11 cellular contexts compared by ENCODE assay signal in the genomic region with DNA sequence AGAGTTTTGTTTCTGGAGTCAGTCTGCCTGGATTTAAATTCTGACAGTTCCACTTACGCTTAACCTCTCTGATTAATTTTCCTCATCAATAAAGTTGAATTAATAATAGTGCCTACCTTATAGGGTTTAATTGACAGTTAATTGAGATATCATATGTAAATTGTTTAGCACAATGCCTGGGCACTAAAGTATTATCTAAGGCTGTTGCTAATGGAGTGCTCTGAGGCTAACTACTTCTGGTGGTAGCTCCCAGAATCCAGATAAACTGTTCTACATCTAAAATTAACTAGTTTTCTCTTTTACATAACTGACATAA. TPM values are rescaled to one million over a fixed set of nuclear protein-coding genes. Genes with fewer than 3 reads are reported as not detected.
DNase-seq lines count a peak whose midpoint lies in the region; ATAC-seq, FAIRE-seq and TF ChIP-seq lines count a peak whose summit lies in the region.
"Had no signal": no experiment of that assay in that cellular context is flagged by ENCODE, and none has a peak within 500 bp of the region (broad histone marks: within the 10 kb centered on the region; RNA-seq: fewer than 3 reads in every experiment).

No MANE protein-coding gene starts in this region.

- peak overlapping the region; percentile 69 for H3K4me3 Mint-ChIP-seq in activated CD8-positive, alpha-beta memory T cell treated with anti-CD3 and anti-CD28 coated beads, Interleukin-2, amount 10 ng/mL, durations not matched to agents 7 days and 5 days
- H3K4me3 Mint-ChIP-seq in activated T-helper 17 cell treated with anti-CD3 and anti-CD28 coated beads, Interleukin-2, amount 50 U/mL, for 72 hours, result peak overlapping the region; percentile 54
- H3K4me3 Mint-ChIP-seq: nephron progenitor cell had no signal

- H3K9me3 Mint-ChIP-seq in activated CD8-positive, alpha-beta memory T cell treated with anti-CD3 and anti-CD28 coated beads, Interleukin-2, amount 10 ng/mL, durations not matched to agents 7 days and 5 days (ENCODE audit: low read depth), result peaks cover 15% of the 10 kb centered on the region
- peaks cover 7% of the 10 kb centered on the region for H3K9me3 Mint-ChIP-seq in activated T-helper 17 cell treated with anti-CD3 and anti-CD28 coated beads, Interleukin-2, amount 50 U/mL, for 72 hours

- CTCF ChIA-PET in activated CD8-positive, alpha-beta memory T cell treated with anti-CD3 and anti-CD28 coated beads, Interleukin-2, amount 10 ng/mL, durations not matched to agents 7 days and 5 days (lab: Charles Lee), result interaction anchor here (1.1 kb wide), 1 partner anchor 22 kb away, joined by 3 read pairs; no protein-coding TSS in a partner anchor

- H3K4me3 ChIP-seq in keratinocyte (ENCODE audit: control insufficient read depth in 2 of 3, extremely low read depth in 1 of 3, insufficient read depth in 2 of 3, low read depth in 1 of 3, low read length in 3 of 3), result peak overlapping the region in 1 of 3 experiments; percentile 25

- peak overlapping the region; percentile 24 for H3K9ac ChIP-seq in keratinocyte (ENCODE audit: control insufficient read depth, extremely low read depth, insufficient read depth, low read length)

- H3K27ac ChIP-seq in keratinocyte (ENCODE audit: control insufficient read depth, insufficient read depth, low read length) (peak overlapping the region; percentile 63), temporal lobe (ENCODE audit: low read depth, low read length) (peak overlapping the region; percentile 62)

- TF ChIP-seq CTCF in keratinocyte (optimal IDR thresholded peaks at IDR 0.05 in 1 of 3, IDR thresholded peaks at IDR 0.05 in 1 of 3, conservative IDR thresholded peaks at IDR 0.05 in 1 of 3; ENCODE audit: extremely low read depth in 1 of 3, insufficient read depth in 2 of 3, low read length in 3 of 3), result no peak

- no peak for ATAC-seq in activated CD8-positive, alpha-beta memory T cell treated with anti-CD3 and anti-CD28 coated beads, Interleukin-2, amount 10 ng/mL, durations not matched to agents 7 days and 5 days
- no peak for ATAC-seq in activated T-helper 17 cell treated with anti-CD3 and anti-CD28 coated beads, Interleukin-2, amount 50 U/mL, for 72 hours (replicated peaks)
- ATAC-seq in GM19035 (IDR thresholded peaks at IDR 0.05; ENCODE audit: unreplicated experiment) (no peak), HG03469 (IDR thresholded peaks at IDR 0.05; ENCODE audit: unreplicated experiment) (no peak)

- H3K36me3 ChIP-seq in keratinocyte (ENCODE audit: control insufficient read depth in 2 of 2, extremely low read depth in 1 of 2, insufficient read depth in 2 of 2, low read length in 2 of 2), result peaks cover 4 to 9% of the 10 kb centered on the region in 2 experiments

- peaks cover 84% of the 10 kb centered on the region for H3K79me2 ChIP-seq in keratinocyte (ENCODE audit: control insufficient read depth, insufficient read depth, low read length)

- no peaks in the 10 kb centered on the region for H3K9me1 ChIP-seq in keratinocyte (ENCODE audit: control insufficient read depth, extremely low read depth, insufficient read depth, low read length)

- peaks cover 29% of the 10 kb centered on the region for H3K4me1 Mint-ChIP-seq in activated CD8-positive, alpha-beta memory T cell treated with anti-CD3 and anti-CD28 coated beads, Interleukin-2, amount 10 ng/mL, durations not matched to agents 7 days and 5 days
- peaks cover 19% of the 10 kb centered on the region for H3K4me1 Mint-ChIP-seq in activated T-helper 17 cell treated with anti-CD3 and anti-CD28 coated beads, Interleukin-2, amount 50 U/mL, for 72 hours
- H3K4me1 Mint-ChIP-seq: nephron progenitor cell had no signal

- H3K9me3 ChIP-seq in keratinocyte (ENCODE audit: control insufficient read depth, low read depth, low read length), result peaks cover 3% of the 10 kb centered on the region

- dilution Hi-C loops in keratinocyte (cut with MboI; ENCODE audit: extremely low pct_ligation_motif_present, low sequenced_read_pairs), result no loop called here

- FAIRE-seq in keratinocyte (lab: Jason Lieb, UNC), result no peak

- peak overlapping the region; percentile 76 for H3K4me2 ChIP-seq in keratinocyte (ENCODE audit: control insufficient read depth, extremely low read depth, insufficient read depth, low read depth, low read length)

- peaks cover 11% of the 10 kb centered on the region for H3K4me1 ChIP-seq in keratinocyte (ENCODE audit: control insufficient read depth, extremely low read depth, insufficient read depth, low read length)

- H3K27me3 Mint-ChIP-seq in activated CD8-positive, alpha-beta memory T cell treated with anti-CD3 and anti-CD28 coated beads, Interleukin-2, amount 10 ng/mL, durations not matched to agents 7 days and 5 days, result no peaks in the 10 kb centered on the region
- H3K27me3 Mint-ChIP-seq in activated T-helper 17 cell treated with anti-CD3 and anti-CD28 coated beads, Interleukin-2, amount 50 U/mL, for 72 hours, result no peaks in the 10 kb centered on the region

- peaks cover 36% of the 10 kb centered on the region for H3K36me3 Mint-ChIP-seq in activated CD8-positive, alpha-beta memory T cell treated with anti-CD3 and anti-CD28 coated beads, Interleukin-2, amount 10 ng/mL, durations not matched to agents 7 days and 5 days
- peaks cover 37% of the 10 kb centered on the region for H3K36me3 Mint-ChIP-seq in activated T-helper 17 cell treated with anti-CD3 and anti-CD28 coated beads, Interleukin-2, amount 50 U/mL, for 72 hours (ENCODE audit: low read depth)

- no peaks in the 10 kb centered on the region for H4K20me1 ChIP-seq in keratinocyte (ENCODE audit: control insufficient read depth, extremely low read depth, insufficient read depth, low read length)

- no peak overlapping the region for H2AFZ ChIP-seq in keratinocyte (ENCODE audit: control insufficient read depth, low read length)

- peak overlapping the region; percentile 81 for H3K27ac Mint-ChIP-seq in activated CD8-positive, alpha-beta memory T cell treated with anti-CD3 and anti-CD28 coated beads, Interleukin-2, amount 10 ng/mL, durations not matched to agents 7 days and 5 days
- peak overlapping the region; percentile 22 for H3K27ac Mint-ChIP-seq in activated T-helper 17 cell treated with anti-CD3 and anti-CD28 coated beads, Interleukin-2, amount 50 U/mL, for 72 hours
- H3K27ac Mint-ChIP-seq: nephron progenitor cell had no signal

- H3K27me3 ChIP-seq in keratinocyte (ENCODE audit: control insufficient read depth, extremely low read depth, insufficient read depth, low read length), result no peaks in the 10 kb centered on the region
- H3K27me3 ChIP-seq: MG63 had no signal

- DNase-seq in activated CD8-positive, alpha-beta memory T cell treated with anti-CD3 and anti-CD28 coated beads, Interleukin-2, amount 10 ng/mL, durations not matched to agents 7 days and 5 days, result no peak
- no peak for DNase-seq in activated CD8-positive, alpha-beta memory T cell treated with anti-CD3 and anti-CD28 coated beads for 24 hours
- DNase-seq in keratinocyte (ENCODE audit: low read depth, low spot score), result no peak
- no peak for DNase-seq in effector CD8-positive, alpha-beta T cell (lab: John Stamatoyannopoulos, UW)
- DNase-seq: activated CD8-positive, alpha-beta memory T cell treated with anti-CD3 and anti-CD28 coated beads, Interleukin-2, amount 50 U/mL, for 48 hours; MG63; nephron progenitor cell had no signal

RNA-seq across cellular contexts. Expression of a gene that starts 29.9 kb away (rescaled TPM):
- total RNA-seq in activated CD8-positive, alpha-beta memory T cell treated with anti-CD3 and anti-CD28 coated beads, Interleukin-2, amount 10 ng/mL, durations not matched to agents 7 days and 5 days, result 10 to 100 TPM; 49.1 to 66.6 TPM
- total RNA-seq in activated T-helper 17 cell treated with anti-CD3 and anti-CD28 coated beads, Interleukin-2, amount 50 U/mL, for 72 hours, result 10 to 100 TPM; 45.2 to 48.5 TPM
- polyA plus RNA-seq in keratinocyte, result 12.2 to 19.6 TPM (median 15.5 TPM) in 3 replicates
- 6.6 TPM for polyA plus RNA-seq in keratinocyte (2011; ENCODE audit: low read depth)
- polyA plus RNA-seq in keratinocyte (2011; cell fraction: cytosol; rRNA removed), result 6.9 and 13.6 TPM in 2 replicates
- polyA plus RNA-seq in keratinocyte (2011; cell fraction: nucleus; rRNA removed), result 17.2 and 20.3 TPM in 2 replicates
- 8.8 and 12.3 TPM in 2 replicates for polyA plus RNA-seq in keratinocyte (2012; ENCODE audit: low replicate concordance)
- polyA minus RNA-seq in keratinocyte, result 5.8 to 44.3 TPM (median 23.1 TPM) in 3 replicates
- 14.2 TPM for polyA minus RNA-seq in keratinocyte (2011; cell fraction: cytosol; rRNA and poly(A)+ RNA removed)
- polyA minus RNA-seq in keratinocyte (2011; cell fraction: nucleus; rRNA and poly(A)+ RNA removed), result 21.6 and 41.6 TPM in 2 replicates
- total RNA-seq in temporal lobe, result 37.9 TPM
